ENCODE assay signal across 9 cellular contexts in the genomic region with DNA sequence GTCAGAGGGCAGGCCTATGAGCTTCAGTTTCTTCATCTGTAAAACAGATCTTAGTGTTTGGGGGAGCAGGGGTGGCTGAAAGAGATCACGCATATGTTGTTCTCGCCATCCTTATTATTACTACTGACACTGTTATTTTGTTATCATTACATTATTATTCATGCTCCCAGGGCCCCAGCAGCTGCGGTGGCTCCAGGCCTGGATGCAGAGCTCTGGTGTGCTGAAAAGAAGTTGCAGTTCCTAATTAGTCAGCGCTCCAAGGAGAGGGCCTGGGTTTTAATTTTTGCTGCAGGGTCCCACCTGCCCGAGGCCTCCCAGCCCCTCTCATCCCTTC. TPM values are rescaled to one million over a fixed set of nuclear protein-coding genes. Genes with fewer than 3 reads are reported as not detected.
DNase-seq lines count a peak whose midpoint lies in the region; ATAC-seq, FAIRE-seq and TF ChIP-seq lines count a peak whose summit lies in the region.
"Had no signal": no experiment of that assay in that cellular context is flagged by ENCODE, and none has a peak within 500 bp of the region (broad histone marks: within the 10 kb centered on the region; RNA-seq: fewer than 3 reads in every experiment).

No MANE protein-coding gene starts in this region.

- POLR2A ChIA-PET in AG04450 (lab: Yijun Ruan, JAX): interaction anchor here (0.6 to 1.2 kb wide), 3 partner anchors 12 to 20 kb away, joined by 3 to 8 read pairs (median 6); a partner anchor contains a TSS
- POLR2A ChIA-PET in GM12878 (lab: Charles Lee): interaction anchor here (1.2 to 16.9 kb wide), 6 partner anchors 9 to 78 kb away, joined by 4 to 163 read pairs (median 17); a partner anchor contains a TSS

- no peak for DNase-seq in AG04450 (ENCODE audit: low read depth, low spot score)
- peak; percentile 32 for DNase-seq in HT1080 (ENCODE audit: low read depth)
- no peak for DNase-seq in GM12878 (ENCODE audit: low read depth, low spot score)
- no peak for DNase-seq in SHP77 (lab: John Stamatoyannopoulos, UW)
- no peak for DNase-seq in DMS79 (lab: John Stamatoyannopoulos, UW)
- DNase-seq in dedifferentiated amniotic fluid mesenchymal stem cell (ENCODE audit: extremely low spot score): no peak
- DNase-seq: SIG-M5 had no signal

- no peak for TF ChIP-seq POLR2A in GM12878 (IDR thresholded peaks at IDR 0.05; ENCODE audit: low read depth, low read length)

- SMC1A ChIA-PET in GM12878 (lab: Charles Lee; ENCODE audit: uncharacterized antibody, unreplicated experiment): interaction anchor here (0.9 to 13.6 kb wide), 7 partner anchors 8 to 102 kb away, joined by 3 to 151 read pairs (median 9); a partner anchor contains a TSS

- H3K27me3 ChIP-seq in AG04450 (ENCODE audit: control insufficient read depth, insufficient read depth, low read length) (no peaks in the 10 kb centered on the region), GM12878 (replicated peaks in 1 of 2; ENCODE audit: control insufficient read depth in 2 of 2, insufficient read depth in 2 of 2, low read length in 1 of 2) (no peaks in the 10 kb centered on the region), mucosa of stomach (ENCODE audit: control insufficient read depth, insufficient read depth, low read length) (no peaks in the 10 kb centered on the region)

- no peak for ATAC-seq in GM12878
- no peak for ATAC-seq in HG02981 (IDR thresholded peaks at IDR 0.05; ENCODE audit: unreplicated experiment)

- no peak for TF ChIP-seq RAD21 in GM12878 (IDR thresholded peaks at IDR 0.05; ENCODE audit: insufficient read depth, low read depth, low read length)

- H3K36me3 ChIP-seq in GM12878 (ENCODE audit: control insufficient read depth in 2 of 2, insufficient read depth in 2 of 2, low read length in 1 of 2) (peaks cover 3 to 17% of the 10 kb centered on the region in 2 experiments; a peak in 2 of 4 replicates), mucosa of stomach (ENCODE audit: control insufficient read depth, insufficient read depth, low read length) (no peaks in the 10 kb centered on the region)

- FAIRE-seq in GM12878 (lab: Jason Lieb, UNC): no peak

- H3K79me2 ChIP-seq in GM12878 (ENCODE audit: control insufficient read depth, insufficient read depth, low read length): peaks cover 98% of the 10 kb centered on the region

- H3K4me2 ChIP-seq in GM12878 (ENCODE audit: control insufficient read depth, insufficient read depth): peak overlapping the region; percentile 92

- BruUV-seq in GM12878 (replicated peaks; lab: Mats Ljungman, UMichigan): no TSS peak

- H3K4me1 ChIP-seq in GM12878 (ENCODE audit: control insufficient read depth, insufficient read depth, low read length) (peaks cover 76% of the 10 kb centered on the region), mucosa of stomach (ENCODE audit: control insufficient read depth, insufficient read depth, low read length) (peaks cover 60% of the 10 kb centered on the region)

- in situ Hi-C loops in GM12878 (cut with MboI): no loop called here

- intact Hi-C loops in GM12878 (cut with micrococcal nuclease; ENCODE audit: unreplicated experiment): no loop called here

- peaks cover 4% of the 10 kb centered on the region; the same call in 1 of the 2 replicates for H4K20me1 ChIP-seq in GM12878 (ENCODE audit: control insufficient read depth, insufficient read depth)

- TF ChIP-seq CTCF in AG04450 (IDR thresholded peaks at IDR 0.05; ENCODE audit: low read depth, low read length): no peak
- no peak for TF ChIP-seq CTCF in GM12878 (IDR thresholded peaks at IDR 0.05 in 2 of 3, conservative IDR thresholded peaks at IDR 0.05 in 1 of 3; ENCODE audit: control insufficient read depth in 2 of 3, extremely low read depth in 1 of 3, insufficient read depth in 1 of 3, low read depth in 3 of 3, low read length in 3 of 3)

- H3K4me3 ChIP-seq in AG04450 (ENCODE audit: low read depth, low read length): peak overlapping the region; percentile 46
- H3K4me3 ChIP-seq in GM12878: peak overlapping the region; percentile 84; the same call in 1 of the 2 replicates
- no peak overlapping the region for H3K4me3 ChIP-seq in mucosa of stomach (ENCODE audit: low read length)

- H3K9ac ChIP-seq in GM12878 (ENCODE audit: control insufficient read depth, insufficient read depth, low read length) (peak overlapping the region; percentile 93), mucosa of stomach (ENCODE audit: low read length) (peak overlapping the region; percentile 74)

- no peaks in the 10 kb centered on the region for H3K9me3 ChIP-seq in AG04450 (ENCODE audit: control insufficient read depth, insufficient read depth, low read length)
- H3K9me3 ChIP-seq in GM12878 (replicated peaks; ENCODE audit: control insufficient read depth, insufficient read depth, low read length): no peaks in the 10 kb centered on the region
- no peaks in the 10 kb centered on the region for H3K9me3 ChIP-seq in mucosa of stomach (ENCODE audit: control insufficient read depth, low read length)

- RAD21 ChIA-PET in GM12878 (lab: Charles Lee; ENCODE audit: unreplicated experiment): interaction anchor here (0.7 to 14.6 kb wide), 7 partner anchors 8 to 88 kb away, joined by 3 to 186 read pairs (median 43); a partner anchor contains a TSS

- no peak overlapping the region for H2AFZ ChIP-seq in GM12878 (ENCODE audit: control insufficient read depth, low read depth, low read length)

- peak overlapping the region; percentile 83 for H3K27ac ChIP-seq in AG04450 (ENCODE audit: low read depth, low read length)
- peak overlapping the region; percentile 99 for H3K27ac ChIP-seq in GM12878 (ENCODE audit: control insufficient read depth, insufficient read depth)

- no peak for TF ChIP-seq EP300 in GM12878 (IDR thresholded peaks at IDR 0.05; ENCODE audit: borderline replicate concordance in 1 of 2, control insufficient read depth in 1 of 2, low read depth in 2 of 2, low read length in 2 of 2)

- 7% methylated on average over 5 of the region's 5 CpGs for WGBS in GM12878 (ENCODE audit: insufficient coverage, insufficient replicate concordance, low lambda C conversion rate, missing lambda C conversion rate)

- CTCF ChIA-PET in AG04450 (lab: Charles Lee): interaction anchor here (0.6 to 2.1 kb wide), 4 partner anchors 17 to 134 kb away, joined by 3 to 8 read pairs (median 4); no protein-coding TSS in a partner anchor
- CTCF ChIA-PET in GM12878 (lab: Yijun Ruan, JAX): interaction anchor here (1.0 to 13.8 kb wide), 7 partner anchors 9 to 105 kb away, joined by 3 to 186 read pairs (median 6); no protein-coding TSS in a partner anchor

TF ChIP-seq in GM12878, 131 proteins besides CTCF, POLR2A, EP300 and RAD21 (continues in another document):
- no peak for TF ChIP-seq ZNF274 (IDR thresholded peaks at IDR 0.05; ENCODE audit: insufficient read depth, insufficient read length)
- TF ChIP-seq EGR1 (IDR thresholded peaks at IDR 0.05; ENCODE audit: borderline replicate concordance in 1 of 2, low read depth in 2 of 2, low read length in 2 of 2): no peak
- TF ChIP-seq YY1 (IDR thresholded peaks at IDR 0.05; ENCODE audit: low read depth, low read length): no peak
- TF ChIP-seq FOXK2 (IDR thresholded peaks at IDR 0.05): no peak
- no peak for TF ChIP-seq RAD51 (IDR thresholded peaks at IDR 0.05)
- TF ChIP-seq, protein P1, sequence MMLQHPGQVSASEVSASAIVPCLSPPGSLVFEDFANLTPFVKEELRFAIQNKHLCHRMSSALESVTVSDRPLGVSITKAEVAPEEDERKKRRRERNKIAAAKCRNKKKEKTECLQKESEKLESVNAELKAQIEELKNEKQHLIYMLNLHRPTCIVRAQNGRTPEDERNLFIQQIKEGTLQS (IDR thresholded peaks at IDR 0.05; ENCODE audit: borderline replicate concordance, extremely low read depth, low read depth, low read length): 0 out of 2 replicates have a peak, but pooled peaks have one; percentile 4
- TF ChIP-seq, protein P2, sequence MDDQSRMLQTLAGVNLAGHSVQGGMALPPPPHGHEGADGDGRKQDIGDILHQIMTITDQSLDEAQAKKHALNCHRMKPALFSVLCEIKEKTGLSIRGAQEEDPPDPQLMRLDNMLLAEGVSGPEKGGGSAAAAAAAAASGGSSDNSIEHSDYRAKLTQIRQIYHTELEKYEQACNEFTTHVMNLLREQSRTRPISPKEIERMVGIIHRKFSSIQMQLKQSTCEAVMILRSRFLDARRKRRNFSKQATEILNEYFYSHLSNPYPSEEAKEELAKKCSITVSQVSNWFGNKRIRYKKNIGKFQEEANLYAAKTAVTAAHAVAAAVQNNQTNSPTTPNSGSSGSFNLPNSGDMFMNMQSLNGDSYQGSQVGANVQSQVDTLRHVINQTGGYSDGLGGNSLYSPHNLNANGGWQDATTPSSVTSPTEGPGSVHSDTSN (IDR thresholded peaks at IDR 0.05; ENCODE audit: insufficient replicate concordance, low read depth, low read length): no peak
- TF ChIP-seq CBX5 (IDR thresholded peaks at IDR 0.05; ENCODE audit: low read depth): no peak
- TF ChIP-seq TCF12 (IDR thresholded peaks at IDR 0.05; ENCODE audit: low read depth, low read length): 0 out of 2 replicates have a peak, but pooled peaks have one; percentile 37
- TF ChIP-seq MEF2B (IDR thresholded peaks at IDR 0.05; ENCODE audit: partially characterized antibody, poor library complexity, severe bottlenecking): peak; percentile 5

RNA-seq across cellular contexts. Expression of a gene that starts 19.5 kb away (rescaled TPM):
- polyA plus RNA-seq in AG04450 (2011; rRNA removed): 21.3 and 21.5 TPM in 2 replicates
- polyA minus RNA-seq in AG04450 (2011; rRNA and poly(A)+ RNA removed): 10.1 and 13.0 TPM in 2 replicates
- 49.4 and 54.9 TPM in 2 replicates for total RNA-seq in HT1080 (2014; rRNA removed; shearing (Covaris generic))
- 29.7 and 30.4 TPM in 2 replicates for polyA plus RNA-seq in HT1080 (2015; cell fraction: cytosol; rRNA removed)
- 19.3 and 19.5 TPM in 2 replicates for polyA plus RNA-seq in HT1080 (2015; cell fraction: nucleus; rRNA removed)
- 37.6 and 40.4 TPM in 2 replicates for total RNA-seq in GM12878 (2013; cell fraction: nucleolus; rRNA removed)
- 71.4 and 90.8 TPM in 2 replicates for total RNA-seq in GM12878 (2014; rRNA removed)
- 24.9 and 26.8 TPM in 2 replicates for total RNA-seq in GM12878 (2014; rRNA removed; fragmentation: Illumina TruSeq; extraction: Trizol)
- total RNA-seq in GM12878 (2021): 64.2 and 64.4 TPM in 2 replicates
- polyA plus RNA-seq in GM12878 (2011; ENCODE audit: low read depth): 17.9 TPM
- 55.4 and 57.5 TPM in 2 replicates for polyA plus RNA-seq in GM12878 (2011; rRNA removed)
- polyA plus RNA-seq in GM12878 (2011; cell fraction: cytosol; rRNA removed): 54.8 and 79.5 TPM in 2 replicates
- polyA plus RNA-seq in GM12878 (2011; cell fraction: nucleus; rRNA removed): 43.4 and 55.0 TPM in 2 replicates
- polyA plus RNA-seq in GM12878 (2012): 31.3 and 43.2 TPM in 2 replicates
- 25.6 and 36.0 TPM in 2 replicates for polyA plus RNA-seq in GM12878 (2014; fragmentation: Illumina TruSeq; extraction: Trizol)
- 1 to 10 TPM; 1.8 to 6.0 TPM for polyA plus RNA-seq in GM12878 (2014; fragmentation: Nextera tagmentation; extraction: Ambion mirVana)
- 59.1 and 68.6 TPM in 2 replicates for polyA plus RNA-seq in GM12878 (2014; rRNA removed)
- polyA plus RNA-seq in GM12878 (2016; fragmentation: Nextera tagmentation; extraction: Ambion mirVana): 10 to 100 TPM; 33.8 to 45.4 TPM
- polyA minus RNA-seq in GM12878 (2011; rRNA and poly(A)+ RNA removed): 32.3 and 76.6 TPM in 2 replicates
- polyA minus RNA-seq in GM12878 (2011; cell fraction: cytosol; rRNA and poly(A)+ RNA removed): 19.3 and 41.6 TPM in 2 replicates
- polyA minus RNA-seq in GM12878 (2011; cell fraction: nucleus; rRNA and poly(A)+ RNA removed): 25.8 and 43.7 TPM in 2 replicates
